ENCODE assay signal across 14 cellular contexts in the genomic region with DNA sequence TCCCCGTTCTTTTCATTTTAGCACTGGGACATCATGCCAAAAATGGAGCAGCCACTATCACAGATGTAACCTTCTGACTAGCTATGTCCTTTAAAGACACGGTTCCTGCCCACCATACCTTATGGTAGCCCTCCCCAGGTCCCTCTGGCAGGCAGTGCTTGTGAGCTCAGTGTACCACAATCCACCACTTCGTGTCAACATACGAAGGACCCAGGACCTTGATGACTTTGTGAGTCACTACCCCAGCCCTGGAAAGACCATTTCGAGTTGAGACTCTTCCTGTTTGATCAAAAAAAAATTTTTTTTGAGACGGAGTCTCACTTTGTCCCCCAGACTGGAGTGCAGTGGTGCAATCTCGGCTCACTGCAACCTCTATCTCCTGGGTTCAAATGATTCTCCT. TPM values are rescaled to one million over a fixed set of nuclear protein-coding genes. Genes with fewer than 3 reads are reported as not detected.
DNase-seq lines count a peak whose midpoint lies in the region; FAIRE-seq and TF ChIP-seq lines count a peak whose summit lies in the region.
"Had no signal": no experiment of that assay in that cellular context is flagged by ENCODE, and none has a peak within 500 bp of the region (broad histone marks: within the 10 kb centered on the region; RNA-seq: fewer than 3 reads in every experiment).

No MANE protein-coding gene starts in this region.

- peaks cover 8% of the 10 kb centered on the region for H3K4me1 Mint-ChIP-seq in glutamatergic neuron (ENCODE audit: low read depth, unreplicated experiment)
- H3K4me1 Mint-ChIP-seq: B cell had no signal

- H3K4me3 Mint-ChIP-seq in glutamatergic neuron (ENCODE audit: unreplicated experiment), result no peak overlapping the region
- H3K4me3 Mint-ChIP-seq: B cell; CD4-positive, alpha-beta T cell had no signal

- H3K27ac Mint-ChIP-seq in glutamatergic neuron (ENCODE audit: unreplicated experiment), result no peak overlapping the region
- H3K27ac Mint-ChIP-seq: B cell; CD4-positive, alpha-beta T cell had no signal

- H3K9me3 ChIP-seq in testis, result no peaks in the 10 kb centered on the region

- no peaks in the 10 kb centered on the region for H3K36me3 Mint-ChIP-seq in glutamatergic neuron (ENCODE audit: unreplicated experiment)

- intact Hi-C loops in testis (cut with DNase I; ENCODE audit: low total_unique reads), result no loop called here

- H3K9me3 Mint-ChIP-seq in glutamatergic neuron (ENCODE audit: unreplicated experiment), result peaks cover 4% of the 10 kb centered on the region
- H3K9me3 Mint-ChIP-seq: CD4-positive, alpha-beta T cell had no signal

- TF ChIP-seq POLR2A in testis (IDR thresholded peaks at IDR 0.05) (no peak), H54 (IDR thresholded peaks at IDR 0.05; ENCODE audit: low read depth, low read length) (no peak)

- peaks cover 2% of the 10 kb centered on the region for H3K27me3 Mint-ChIP-seq in glutamatergic neuron (ENCODE audit: unreplicated experiment)
- H3K27me3 Mint-ChIP-seq: B cell; CD4-positive, alpha-beta T cell had no signal

- FAIRE-seq in H54 (lab: Jason Lieb, UNC), result no peak

- no peak for TF ChIP-seq CTCF in VCaP (conservative IDR thresholded peaks at IDR 0.05)
- no peak for TF ChIP-seq CTCF in testis (IDR thresholded peaks at IDR 0.05)
- no peak for TF ChIP-seq CTCF in glutamatergic neuron (IDR thresholded peaks at IDR 0.05; ENCODE audit: partially characterized antibody, unreplicated experiment)

- peak; percentile 30 for DNase-seq in activated CD8-positive, alpha-beta memory T cell treated with anti-CD3 and anti-CD28 coated beads for 24 hours
- no peak for DNase-seq in activated CD8-positive, alpha-beta memory T cell treated with anti-CD3 and anti-CD28 coated beads, Interleukin-2, amount 50 U/mL, for 48 hours
- DNase-seq in mesenteric fat pad (ENCODE audit: low spot score) (peak; percentile 28), testis (peak; percentile 7), glutamatergic neuron (no peak), H54 (ENCODE audit: insufficient read length, low spot score) (no peak)
- DNase-seq: ACHN; C1 segment of cervical spinal cord; CD4-positive, alpha-beta T cell; GF-D8; GM23248; H7 had no signal

- WGBS in testis, 2 donors, result 90 to 92% methylated on average over 7 of the region's 7 CpGs

- no peaks in the 10 kb centered on the region for H3K27me3 ChIP-seq in testis

- H3K4me3 ChIP-seq in testis, result no peak overlapping the region
- H3K4me3 ChIP-seq: GM23248 had no signal

- H3K36me3 ChIP-seq in testis (ENCODE audit: low read depth, missing control alignments), result no peaks in the 10 kb centered on the region

- H3K4me1 ChIP-seq in testis, result peaks cover 3% of the 10 kb centered on the region

- H3K27ac ChIP-seq in VCaP (0 out of 2 replicates have a peak overlapping the region, but pooled peaks have one; percentile 31), testis (no peak overlapping the region)
- H3K27ac ChIP-seq: GM23248 had no signal

RNA-seq across cellular contexts. Expression of a gene that starts 21.0 kb away (rescaled TPM):
- total RNA-seq in mesenteric fat pad (40.0 TPM), testis (100 to 1,000 TPM; 129 to 159 TPM), glutamatergic neuron (ENCODE audit: unreplicated experiment) (131 TPM)
- polyA plus RNA-seq in testis (ENCODE audit: insufficient read depth, low read depth, low replicate concordance), result 47.9 TPM

RNA-seq across cellular contexts. Expression of a gene that starts 23.0 kb away (rescaled TPM):
- total RNA-seq in mesenteric fat pad, result 47.5 TPM
- 100 to 1,000 TPM; 128 to 134 TPM for total RNA-seq in testis
- polyA plus RNA-seq in testis (ENCODE audit: insufficient read depth, low read depth, low replicate concordance), result 198 TPM
- 71.7 TPM for total RNA-seq in glutamatergic neuron (ENCODE audit: unreplicated experiment)

RNA-seq across cellular contexts. Expression of a gene that starts 45.2 kb away (rescaled TPM):
- 2.1 TPM for total RNA-seq in mesenteric fat pad
- total RNA-seq in testis, result 10 to 100 TPM; 33.5 to 47.5 TPM
- polyA plus RNA-seq in testis (ENCODE audit: insufficient read depth, low read depth, low replicate concordance), result 26.1 TPM
- 8.2 TPM for total RNA-seq in glutamatergic neuron (ENCODE audit: unreplicated experiment)

RNA-seq across cellular contexts. Expression of a gene that starts 51.9 kb away (rescaled TPM):
- total RNA-seq in mesenteric fat pad, result 12.4 TPM
- 10 to 100 TPM; 39.9 to 44.2 TPM for total RNA-seq in testis
- polyA plus RNA-seq in testis (ENCODE audit: insufficient read depth, low read depth, low replicate concordance), result 41.5 TPM
- 1.1 TPM for total RNA-seq in glutamatergic neuron (ENCODE audit: unreplicated experiment)

Comparison
In these comparisons a context has a peak if more than half of its experiments do, and no peak if none do; other contexts are left out.
1. DNase-seq: peak in activated CD8-positive, alpha-beta memory T cell treated with anti-CD3 and anti-CD28 coated beads for 24 hours (single experiment), mesenteric fat pad (single experiment) and testis (single experiment); none in activated CD8-positive, alpha-beta memory T cell treated with anti-CD3 and anti-CD28 coated beads, Interleukin-2, amount 50 U/mL, for 48 hours (single experiment), glutamatergic neuron (single experiment) and H54 (single experiment).